In genomic region chr16:4734063-4734729, GRCh38 we compare ENCODE assay signal across 8 cellular contexts. TPM values are rescaled to one million over a fixed set of nuclear protein-coding genes. Genes with fewer than 3 reads are reported as not detected.
DNase-seq lines count a peak whose midpoint lies in the region; ATAC-seq and TF ChIP-seq lines count a peak whose summit lies in the region.

ANKS3 (minus strand) TSS chr16:4734271; CDS start chr16:4730149, 4,122 bp downstream.
DNAAF8 (plus strand) TSS chr16:4734537; CDS start chr16:4736515, 1,978 bp downstream.

- no peaks in the 10 kb centered on the region for H3K9me3 ChIP-seq in liver (ENCODE audit: control insufficient read depth in 4 of 4, low read length in 3 of 4)

- peak within 1 kb of the TSS; percentile 84 to 92 for H3K27ac ChIP-seq in liver (ENCODE audit: low read depth in 1 of 2, low read length in 2 of 2)

- H3K36me3 ChIP-seq in liver (ENCODE audit: control insufficient read depth in 4 of 4, insufficient read depth in 3 of 4, low read depth in 1 of 4, low read length in 3 of 4) = peaks cover 0 to 9% (median 4%) of the 10 kb centered on the region in 4 donors

- DNase-seq in C1 segment of cervical spinal cord (lab: John Stamatoyannopoulos, UW) (peak; percentile 34 to 98 (median 91)), NCI-H526 treated with DMSO at 0.1 percent for 48 hours (lab: John Stamatoyannopoulos, UW) (peak; percentile 88), dermis microvascular lymphatic vessel endothelial cell (ENCODE audit: low read depth in 2 of 2) (peak; percentile 91 to 98)
- DNase-seq in activated CD4-positive, alpha-beta T cell treated with anti-CD3 and anti-CD28 coated beads, Interleukin-2, amount 50 U/mL, for 24 hours (ENCODE audit: low read depth in 1 of 2, low spot score in 1 of 2) = peak; percentile 63 to 70
- peak; percentile 82 for DNase-seq in stimulated activated CD4-positive, alpha-beta T cell treated with anti-CD3 and anti-CD28 coated beads, Interleukin-4, amount 100 ng/mL, for 1 hour

- H3K9ac ChIP-seq in liver (ENCODE audit: low read depth in 1 of 2, low read length in 2 of 2) = peak within 1 kb of the TSS; percentile 0 to 75

- no peak for TF ChIP-seq CTCF in liver (IDR thresholded peaks at IDR 0.05; ENCODE audit: low read depth, low read length, missing input control)

- ATAC-seq in GM19324 (IDR thresholded peaks at IDR 0.05; ENCODE audit: low FRiP score, unreplicated experiment) = peak; percentile 83
- peak; percentile 75 for ATAC-seq in HG03460 (IDR thresholded peaks at IDR 0.05; ENCODE audit: unreplicated experiment)

- under 1% methylated on average over 70 of the region's 70 CpGs for WGBS in liver

- H3K4me3 ChIP-seq in liver (ENCODE audit: low read depth in 1 of 3, low read length in 3 of 3) = peak within 1 kb of the TSS; percentile 79 to 92 (median 87)

- peaks cover 2 to 12% (median 9%) of the 10 kb centered on the region in 4 donors for H3K4me1 ChIP-seq in liver (ENCODE audit: control insufficient read depth in 4 of 4, insufficient read depth in 4 of 4, low read length in 3 of 4)

- H3K27me3 ChIP-seq in liver (ENCODE audit: control insufficient read depth in 4 of 4, insufficient read depth in 4 of 4, low read length in 3 of 4) = no peaks in the 10 kb centered on the region

- peak in 1 of 2 donors; percentile 40 for TF ChIP-seq RAD21 in liver (IDR thresholded peaks at IDR 0.05)

TF ChIP-seq in liver, 16 proteins besides CTCF, POLR2A, EP300 and RAD21:
- TF ChIP-seq FOXA2 (IDR thresholded peaks at IDR 0.05) = no peak
- peak; percentile 56 for TF ChIP-seq YY1 (IDR thresholded peaks at IDR 0.05)
- TF ChIP-seq EGR1 (IDR thresholded peaks at IDR 0.05; ENCODE audit: low read depth in 2 of 2) = no peak
- peak; percentile 86 for TF ChIP-seq REST (IDR thresholded peaks at IDR 0.05)
- TF ChIP-seq GABPA (IDR thresholded peaks at IDR 0.05 in 1 of 2, conservative IDR thresholded peaks at IDR 0.05 in 1 of 2) = peak; percentile 74 to 94
- peak in 1 of 2 donors; percentile 24 for TF ChIP-seq RXRA (IDR thresholded peaks at IDR 0.05)
- TF ChIP-seq FOXA1 (IDR thresholded peaks at IDR 0.05) = no peak
- peak; percentile 34 for TF ChIP-seq ZBTB33 (IDR thresholded peaks at IDR 0.05)
- no peak for TF ChIP-seq JUND (IDR thresholded peaks at IDR 0.05)
- peak; percentile 85 for TF ChIP-seq SP1 (IDR thresholded peaks at IDR 0.05)
- no peak for TF ChIP-seq TAF1 (conservative IDR thresholded peaks at IDR 0.05)
TF ChIP-seq in liver: peak in this region for 6.

RNA-seq across cellular contexts. Expression of gene ANKS3, which starts in this region (rescaled TPM):
- total RNA-seq in dermis microvascular lymphatic vessel endothelial cell (9.0 and 15.0 TPM in 2 replicates), liver (10 to 100 TPM in 1 of 2 donors, 1 to 10 TPM in 1; 4.1 to 14.0 TPM)
- 1 to 10 TPM; 4.0 to 5.3 TPM for polyA plus RNA-seq in liver

RNA-seq across cellular contexts. Expression of gene DNAAF8, which starts in this region (rescaled TPM):
- 0.13 TPM in 2 replicates for total RNA-seq in dermis microvascular lymphatic vessel endothelial cell
- under 1 TPM; 0.42 to 0.70 TPM for total RNA-seq in liver
- under 1 TPM; 0.33 to 0.75 TPM for polyA plus RNA-seq in liver

Comparison
In these comparisons a context has a peak if more than half of its experiments do, and no peak if none do; other contexts are left out.
1. Peak in every context shown above with its lines: DNase-seq, ATAC-seq, H3K4me3 ChIP-seq and H3K27ac ChIP-seq.